In genomic region chr21:29155933-29156260, GRCh38 we compare ENCODE assay signal across 1 cellular context.
TF ChIP-seq lines count a peak whose summit lies in the region.

No MANE protein-coding gene starts in this region.

TF ChIP-seq in H1, 55 proteins besides CTCF, POLR2A, EP300 and RAD21:
- no peak for TF ChIP-seq USF2 (IDR thresholded peaks at IDR 0.05; ENCODE audit: low read length)
- TF ChIP-seq GABPA (IDR thresholded peaks at IDR 0.05; ENCODE audit: borderline replicate concordance, insufficient read depth, low read length): no peak
- TF ChIP-seq RNF2 (IDR thresholded peaks at IDR 0.05; ENCODE audit: borderline replicate concordance, low read depth, low read length, missing control alignments, poor library complexity, severe bottlenecking): no peak
- no peak for TF ChIP-seq CREB1 (IDR thresholded peaks at IDR 0.05)
- no peak for TF ChIP-seq NRF1 (IDR thresholded peaks at IDR 0.05; ENCODE audit: low read depth, low read length)
- TF ChIP-seq CHD1 (IDR thresholded peaks at IDR 0.05; ENCODE audit: low read depth, low read length): no peak
- no peak for TF ChIP-seq YY1 (IDR thresholded peaks at IDR 0.05; ENCODE audit: low read depth, low read length)
- TF ChIP-seq ATF2 (IDR thresholded peaks at IDR 0.05; ENCODE audit: low read length): no peak
- TF ChIP-seq CHD2 (IDR thresholded peaks at IDR 0.05; ENCODE audit: low read length): no peak
- no peak for TF ChIP-seq RXRA (IDR thresholded peaks at IDR 0.05; ENCODE audit: insufficient read depth, low read depth, low read length)
- no peak for TF ChIP-seq BCL11A (IDR thresholded peaks at IDR 0.05; ENCODE audit: low read depth in 2 of 2, low read length in 2 of 2)
- no peak for TF ChIP-seq SIN3A (conservative IDR thresholded peaks at IDR 0.05 in 1 of 2, IDR thresholded peaks at IDR 0.05 in 1 of 2; ENCODE audit: low read depth in 1 of 2, low read length in 2 of 2)
- TF ChIP-seq ASH2L (IDR thresholded peaks at IDR 0.05; ENCODE audit: low read length): no peak
- no peak for TF ChIP-seq KDM4A (IDR thresholded peaks at IDR 0.05; ENCODE audit: low read depth, low read length, severe bottlenecking)
- TF ChIP-seq CBX8 (IDR thresholded peaks at IDR 0.05; ENCODE audit: borderline replicate concordance, low read depth, low read length): no peak
